26 cellular contexts compared by ENCODE assay signal in the genomic region with DNA sequence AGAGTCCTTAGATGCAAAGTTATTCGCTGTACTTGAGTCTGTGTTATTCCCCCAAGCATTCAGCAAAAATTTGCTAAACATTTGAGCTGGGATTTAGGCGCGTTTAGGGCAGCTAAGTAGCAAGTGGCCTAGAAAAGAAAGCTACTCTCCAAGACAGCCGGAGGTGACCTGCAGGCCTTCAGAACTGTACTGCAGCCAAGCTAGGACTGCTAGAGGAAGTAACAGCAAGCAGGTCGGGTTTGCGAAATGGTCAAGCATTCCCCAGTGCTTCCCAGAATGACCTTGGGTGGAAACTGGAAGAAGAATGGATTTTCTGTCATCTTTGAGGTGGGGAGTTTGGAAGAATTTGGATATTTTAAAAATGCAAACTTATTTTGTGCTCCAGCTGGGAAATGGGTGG.
"Had no signal": no experiment of that assay in that cellular context is flagged by ENCODE, and none has a peak within 500 bp of the region (broad histone marks: within the 10 kb centered on the region; RNA-seq: fewer than 3 reads in every experiment).

No MANE protein-coding gene starts in this region.

- H3K9me3 Mint-ChIP-seq: activated naive CD4-positive, alpha-beta T cell treated with anti-CD3 and anti-CD28 coated beads for 36 hours; activated T-helper 1 cell treated with anti-CD3 and anti-CD28 coated beads, Interleukin-12 subunit alpha, Interleukin-12 subunit beta, Interleukin-2, Interleukin-4 antibody, amounts not matched to agents 30 ng/mL and 10 ng/mL and 1 ng/mL, durations not matched to agents 14 hours and 24 hours and 36 hours; mesothelial cell of epicardium; neural crest cell; T-helper 2 cell treated with Interferon-gamma antibody and Interleukin-4, amounts not matched to agents 5 μg/mL and 100 μg/mL, for 36 hours had no signal

- H3K4me3 Mint-ChIP-seq: activated naive CD4-positive, alpha-beta T cell treated with anti-CD3 and anti-CD28 coated beads for 36 hours; activated naive CD8-positive, alpha-beta T cell treated with anti-CD3 and anti-CD28 coated beads, Interleukin-2, amount 10 ng/mL, durations not matched to agents 7 days and 5 days; activated T-helper 1 cell treated with anti-CD3 and anti-CD28 coated beads, Interleukin-12 subunit alpha, Interleukin-12 subunit beta, Interleukin-2, Interleukin-4 antibody, amounts not matched to agents 30 ng/mL and 10 ng/mL and 1 ng/mL, durations not matched to agents 14 hours and 24 hours and 36 hours; mesothelial cell of epicardium; naive thymus-derived CD4-positive, alpha-beta T cell; neural crest cell; T-helper 2 cell treated with Interferon-gamma antibody and Interleukin-4, amounts not matched to agents 5 μg/mL and 100 μg/mL, for 36 hours had no signal

- H3K4me1 ChIP-seq: esophagus muscularis mucosa, gastrocnemius medialis, right atrium auricular region, spleen, transverse colon, uterus had no signal

- H3K4me3 ChIP-seq: esophagus muscularis mucosa, gastrocnemius medialis, right atrium auricular region, spleen, transverse colon, uterus had no signal

- H3K27ac Mint-ChIP-seq: activated naive CD4-positive, alpha-beta T cell treated with anti-CD3 and anti-CD28 coated beads for 36 hours; activated naive CD8-positive, alpha-beta T cell treated with anti-CD3 and anti-CD28 coated beads, Interleukin-2, amount 10 ng/mL, durations not matched to agents 7 days and 5 days; activated T-helper 1 cell treated with anti-CD3 and anti-CD28 coated beads, Interleukin-12 subunit alpha, Interleukin-12 subunit beta, Interleukin-2, Interleukin-4 antibody, amounts not matched to agents 30 ng/mL and 10 ng/mL and 1 ng/mL, durations not matched to agents 14 hours and 24 hours and 36 hours; mesothelial cell of epicardium; naive thymus-derived CD4-positive, alpha-beta T cell; T-helper 2 cell treated with Interferon-gamma antibody and Interleukin-4, amounts not matched to agents 5 μg/mL and 100 μg/mL, for 36 hours had no signal

- H3K27ac ChIP-seq: esophagus muscularis mucosa, gastrocnemius medialis, right atrium auricular region, spleen, transverse colon, uterus had no signal

- H3K36me3 ChIP-seq: esophagus muscularis mucosa, gastrocnemius medialis, right atrium auricular region, spleen, transverse colon, uterus had no signal

- DNase-seq: activated CD4-positive, alpha-beta T cell treated with anti-CD3 and anti-CD28 coated beads for 4 hours; activated CD4-positive, alpha-beta T cell treated with anti-CD3 and anti-CD28 coated beads, Interleukin-2, amount 50 U/mL, for 48 hours; activated CD8-positive, alpha-beta memory T cell treated with anti-CD3 and anti-CD28 coated beads for 24 hours; activated effector memory CD4-positive, alpha-beta T cell treated with anti-CD3 and anti-CD28 coated beads, Interleukin-2, amount 50 U/mL, for 16 hours; activated naive CD4-positive, alpha-beta T cell treated with anti-CD3 and anti-CD28 coated beads for 36 hours; activated naive CD8-positive, alpha-beta T cell treated with anti-CD3 and anti-CD28 coated beads, Interleukin-2, amount 10 ng/mL, durations not matched to agents 7 days and 5 days; central memory CD4-positive, alpha-beta T cell; dermis blood vessel endothelial cell; effector CD4-positive, alpha-beta T cell; gastrocnemius medialis; hippocampal formation; kidney; left colon; naive thymus-derived CD4-positive, alpha-beta T cell; occipital lobe; spleen; stimulated activated naive CD4-positive, alpha-beta T cell treated with Interleukin-2 at 50 U/mL for 16 hours; T-helper 1 cell; transverse colon; uterus had no signal

- H3K9me3 ChIP-seq: esophagus muscularis mucosa, gastrocnemius medialis, right atrium auricular region, transverse colon, uterus had no signal

- H3K36me3 Mint-ChIP-seq: activated naive CD8-positive, alpha-beta T cell treated with anti-CD3 and anti-CD28 coated beads, Interleukin-2, amount 10 ng/mL, durations not matched to agents 7 days and 5 days; mesothelial cell of epicardium; naive thymus-derived CD4-positive, alpha-beta T cell had no signal

- ATAC-seq: gastrocnemius medialis; left colon; naive thymus-derived CD4-positive, alpha-beta T cell had no signal

- H3K4me1 Mint-ChIP-seq: activated naive CD8-positive, alpha-beta T cell treated with anti-CD3 and anti-CD28 coated beads, Interleukin-2, amount 10 ng/mL, durations not matched to agents 7 days and 5 days; mesothelial cell of epicardium; neural crest cell had no signal

- H3K27me3 ChIP-seq: esophagus muscularis mucosa, gastrocnemius medialis, right atrium auricular region, spleen, transverse colon, uterus had no signal
